Comparison of ENCODE assay signal across 1 cellular context in genomic region chr2:170254293-170254732, GRCh38.
TF ChIP-seq lines count a peak whose summit lies in the region.

No MANE protein-coding gene starts in this region.

TF ChIP-seq in K562, 482 proteins besides CTCF, POLR2A, EP300 and RAD21 (continued from another document):
- TF ChIP-seq ZNF41 (CRISPR knock-in tag; conservative IDR thresholded peaks at IDR 0.05): no peak
- TF ChIP-seq SAFB2 (IDR thresholded peaks at IDR 0.05; ENCODE audit: borderline replicate concordance, low read depth, low read length, severe bottlenecking): no peak
- peak; percentile 37; the same call in 1 of the 2 replicates for TF ChIP-seq CXXC5 (CRISPR knock-in tag; IDR thresholded peaks at IDR 0.05)
- peak; percentile 18; the same call in 1 of the 2 replicates for TF ChIP-seq CBFA2T3 (IDR thresholded peaks at IDR 0.05)
- TF ChIP-seq PTRF (tag; IDR thresholded peaks at IDR 0.05): 0 out of 2 replicates have a peak, but pooled peaks have one; percentile 43
- no peak for TF ChIP-seq ZNF518B (CRISPR knock-in tag; IDR thresholded peaks at IDR 0.05)
- 0 out of 2 replicates have a peak, but pooled peaks have one; percentile 7 for TF ChIP-seq SREBF1 (IDR thresholded peaks at IDR 0.05; ENCODE audit: borderline replicate concordance, low read depth, low read length)
- TF ChIP-seq ZNF561 (CRISPR knock-in tag; conservative IDR thresholded peaks at IDR 0.05): no peak
- TF ChIP-seq MYC (IDR thresholded peaks at IDR 0.05; ENCODE audit: low read depth, low read length): no peak
- TF ChIP-seq MYC (CRISPR knock-in tag; IDR thresholded peaks at IDR 0.05; ENCODE audit: borderline replicate concordance, low read depth): peak; percentile 47; the same call in 1 of the 2 replicates
- 0 out of 2 replicates have a peak, but pooled peaks have one; percentile 2 for TF ChIP-seq ZSCAN32 (CRISPR knock-in tag; IDR thresholded peaks at IDR 0.05)
